Comparison of ENCODE assay signal across 14 cellular contexts in genomic region chr2:175837046-175837445, GRCh38.
DNase-seq lines count a peak whose midpoint lies in the region; ATAC-seq and TF ChIP-seq lines count a peak whose summit lies in the region.
"Had no signal": no experiment of that assay in that cellular context is flagged by ENCODE, and none has a peak within 500 bp of the region (broad histone marks: within the 10 kb centered on the region; RNA-seq: fewer than 3 reads in every experiment).

No MANE protein-coding gene starts in this region.

- H3K4me3 ChIP-seq in AG04449 (ENCODE audit: low read depth, low read length): no peak overlapping the region
- no peak overlapping the region for H3K4me3 ChIP-seq in mammary epithelial cell (replicated peaks in 1 of 3; ENCODE audit: insufficient read depth in 1 of 3, low read depth in 2 of 3, low read length in 3 of 3)
- H3K4me3 ChIP-seq in mesenchymal stem cell (ENCODE audit: insufficient read depth in 1 of 2, low read depth in 1 of 2, low read length in 2 of 2): no peak overlapping the region
- no peak overlapping the region for H3K4me3 ChIP-seq in OCI-LY7 (ENCODE audit: low read depth, low read length, poor library complexity, severe bottlenecking)
- H3K4me3 ChIP-seq: BLaER1 treated with 17β-estradiol and CSF1 and Interleukin-3, amounts not matched to agents 10 nM and 100 nM had no signal

- H2BK5ac ChIP-seq in mesenchymal stem cell (ENCODE audit: low read depth, low read length, poor library complexity, severe bottlenecking): no peak overlapping the region

- H3K23ac ChIP-seq in mesenchymal stem cell (ENCODE audit: low read length in 2 of 2): no peak overlapping the region

- H2AFZ ChIP-seq in mammary epithelial cell (ENCODE audit: low read depth, low read length): no peak overlapping the region
- H2AFZ ChIP-seq in mesenchymal stem cell (ENCODE audit: low read depth, low read length): no peak overlapping the region
- H2AFZ ChIP-seq in OCI-LY7 (ENCODE audit: low read length): no peak overlapping the region

- no peaks in the 10 kb centered on the region for H4K20me1 ChIP-seq in mammary epithelial cell (ENCODE audit: insufficient read depth, low read length)
- H4K20me1 ChIP-seq in OCI-LY7 (ENCODE audit: insufficient read depth, low read length): no peaks in the 10 kb centered on the region
- H4K20me1 ChIP-seq: BLaER1 treated with 17β-estradiol and CSF1 and Interleukin-3, amounts not matched to agents 10 nM and 100 nM had no signal

- no peak overlapping the region for H2BK12ac ChIP-seq in mesenchymal stem cell (ENCODE audit: low read length in 2 of 2)

- H3K18ac ChIP-seq in mesenchymal stem cell (ENCODE audit: low read depth in 1 of 2, low read length in 2 of 2): no peak overlapping the region

- H4K91ac ChIP-seq in mesenchymal stem cell (ENCODE audit: low read length): no peak overlapping the region

- no peaks in the 10 kb centered on the region for H3K79me1 ChIP-seq in mesenchymal stem cell (replicated peaks; ENCODE audit: low read length, poor library complexity, severe bottlenecking)

- H3K79me2 ChIP-seq in mammary epithelial cell (ENCODE audit: insufficient read depth, low read length) (no peaks in the 10 kb centered on the region), OCI-LY7 (ENCODE audit: insufficient read depth, low read depth, low read length) (no peaks in the 10 kb centered on the region)

- ATAC-seq in HG03196 (IDR thresholded peaks at IDR 0.05; ENCODE audit: unreplicated experiment): no peak

- H3K4me2 ChIP-seq in mammary epithelial cell (ENCODE audit: insufficient read depth, low read depth, low read length): no peak overlapping the region
- no peak overlapping the region for H3K4me2 ChIP-seq in mesenchymal stem cell (ENCODE audit: low read length, poor library complexity, severe bottlenecking)
- no peak overlapping the region for H3K4me2 ChIP-seq in OCI-LY7 (ENCODE audit: low read length)
- H3K4me2 ChIP-seq: BLaER1 treated with 17β-estradiol and CSF1 and Interleukin-3, amounts not matched to agents 10 nM and 100 nM had no signal

- no peak overlapping the region for H2BK120ac ChIP-seq in mesenchymal stem cell (ENCODE audit: low read depth, low read length)

- H3K14ac ChIP-seq in mesenchymal stem cell (ENCODE audit: low read length in 2 of 2): no peak overlapping the region

- H3K9ac ChIP-seq in mammary epithelial cell (ENCODE audit: insufficient read depth, low read length) (no peak overlapping the region), mesenchymal stem cell (ENCODE audit: low read length) (peak overlapping the region; percentile 12)
- H3K9ac ChIP-seq: BLaER1 treated with 17β-estradiol and CSF1 and Interleukin-3, amounts not matched to agents 10 nM and 100 nM had no signal

- H2AK5ac ChIP-seq in mesenchymal stem cell (ENCODE audit: low read length, severe bottlenecking): no peak overlapping the region

- TF ChIP-seq CTCF in AG04449 (IDR thresholded peaks at IDR 0.05; ENCODE audit: insufficient read depth, low read length, missing control alignments): no peak
- no peak for TF ChIP-seq CTCF in mammary epithelial cell (conservative IDR thresholded peaks at IDR 0.05 in 1 of 2, IDR thresholded peaks at IDR 0.05 in 1 of 2; ENCODE audit: extremely low read depth in 1 of 2, insufficient read depth in 1 of 2, low read depth in 1 of 2, low read length in 2 of 2)
- no peak for TF ChIP-seq CTCF in OCI-LY7 (conservative IDR thresholded peaks at IDR 0.05; ENCODE audit: low read length)
- no peak for TF ChIP-seq CTCF in GM20000 (IDR thresholded peaks at IDR 0.05; ENCODE audit: extremely low read depth, missing control alignments)

- in situ Hi-C loops in mammary epithelial cell (cut with MboI; ENCODE audit: low sequenced_read_pairs in 2 of 2): no loop called here

- intact Hi-C loops in mammary epithelial cell (cut with micrococcal nuclease) (loop anchor here (10.0 kb wide), 1 partner anchor 168 kb away; the partner anchor contains the start of gene LNPK), OCI-LY7 (cut with micrococcal nuclease; ENCODE audit: unreplicated experiment) (no loop called here)

- no peaks in the 10 kb centered on the region for H3K36me3 ChIP-seq in mammary epithelial cell (ENCODE audit: insufficient read depth, low read length)
- H3K36me3 ChIP-seq in mesenchymal stem cell (ENCODE audit: control insufficient read depth in 1 of 2, insufficient read depth in 2 of 2, low read depth in 1 of 2, low read length in 2 of 2): no peaks in the 10 kb centered on the region
- no peaks in the 10 kb centered on the region for H3K36me3 ChIP-seq in OCI-LY7 (ENCODE audit: insufficient read depth, low read length)
- H3K36me3 ChIP-seq: BLaER1 treated with 17β-estradiol and CSF1 and Interleukin-3, amounts not matched to agents 10 nM and 100 nM had no signal

- BruUV-seq in mammary epithelial cell (replicated peaks; lab: Mats Ljungman, UMichigan) (no TSS peak), OCI-LY7 (replicated peaks; lab: Mats Ljungman, UMichigan) (no TSS peak)

- no peaks in the 10 kb centered on the region for H3K9me2 ChIP-seq in OCI-LY7 (ENCODE audit: insufficient read depth, low read length)

- no peaks in the 10 kb centered on the region for H3K9me3 ChIP-seq in mammary epithelial cell (replicated peaks; ENCODE audit: insufficient read depth, low read length)
- no peaks in the 10 kb centered on the region for H3K9me3 ChIP-seq in mesenchymal stem cell (ENCODE audit: control insufficient read depth, low read length)
- H3K9me3 ChIP-seq in OCI-LY7 (ENCODE audit: low read length): no peaks in the 10 kb centered on the region
- H3K9me3 ChIP-seq: BLaER1 treated with 17β-estradiol and CSF1 and Interleukin-3, amounts not matched to agents 10 nM and 100 nM had no signal

- H3K27me3 ChIP-seq in mammary epithelial cell (ENCODE audit: insufficient read depth, low read length) (no peaks in the 10 kb centered on the region), mesenchymal stem cell (ENCODE audit: control insufficient read depth in 1 of 2, insufficient read depth in 1 of 2, low read length in 2 of 2) (no peaks in the 10 kb centered on the region)
- H3K27me3 ChIP-seq: BLaER1 treated with 17β-estradiol and CSF1 and Interleukin-3, amounts not matched to agents 10 nM and 100 nM had no signal

- POLR2A ChIA-PET in AG04449 (lab: Yijun Ruan, JAX) (no interaction called here), OCI-LY7 (lab: Charles Lee) (no interaction called here)

- no peak overlapping the region for H3K4ac ChIP-seq in mesenchymal stem cell (ENCODE audit: low read depth in 1 of 2, low read length in 2 of 2)

- WGBS in mammary epithelial cell (ENCODE audit: low coverage, missing lambda C conversion rate): 42% methylated on average over 3 of the region's 3 CpGs
- 6% methylated on average over 3 of the region's 3 CpGs for WGBS in mesenchymal stem cell

- CTCF ChIA-PET in AG04449 (lab: Yijun Ruan, JAX) (interaction anchor here (1.1 kb wide), 1 partner anchor 16 kb away, joined by 3 read pairs; no protein-coding TSS in a partner anchor), mammary epithelial cell (lab: Charles Lee; ENCODE audit: low non-redundant PET) (no interaction called here), OCI-LY7 (lab: Charles Lee; ENCODE audit: unreplicated experiment) (no interaction called here)

- H3K27ac ChIP-seq in mammary epithelial cell (ENCODE audit: insufficient read depth, low read depth, low read length) (no peak overlapping the region), mesenchymal stem cell (ENCODE audit: low read length, poor library complexity, severe bottlenecking) (no peak overlapping the region), OCI-LY7 (ENCODE audit: low read depth, low read length, poor library complexity, severe bottlenecking) (no peak overlapping the region)
- H3K27ac ChIP-seq: BLaER1 treated with 17β-estradiol and CSF1 and Interleukin-3, amounts not matched to agents 10 nM and 100 nM had no signal

- dilution Hi-C loops in mammary epithelial cell (cut with HindIII; ENCODE audit: low sequenced_read_pairs): no loop called here

- H4K8ac ChIP-seq in mesenchymal stem cell (ENCODE audit: low read length): no peak overlapping the region

- H3K4me1 ChIP-seq in mammary epithelial cell (ENCODE audit: insufficient read depth, low read length) (no peaks in the 10 kb centered on the region), mesenchymal stem cell (ENCODE audit: control insufficient read depth, insufficient read depth, low read depth, low read length) (no peaks in the 10 kb centered on the region), OCI-LY7 (ENCODE audit: insufficient read depth, low read length, poor library complexity, severe bottlenecking) (no peaks in the 10 kb centered on the region)
- H3K4me1 ChIP-seq: BLaER1 treated with 17β-estradiol and CSF1 and Interleukin-3, amounts not matched to agents 10 nM and 100 nM had no signal

- no peak overlapping the region for H2BK15ac ChIP-seq in mesenchymal stem cell (ENCODE audit: low read depth, poor library complexity, severe bottlenecking)

- DNase-seq in AG04449 (ENCODE audit: low read depth, low spot score) (peak; percentile 73), HS-27A (ENCODE audit: low read depth) (peak; percentile 45), mammary epithelial cell (peak; percentile 23), mesenchymal stem cell (peak; percentile 82), OCI-LY7 (ENCODE audit: low spot score) (no peak), GM20000 (ENCODE audit: low spot score) (no peak)
- DNase-seq in stimulated activated CD4-positive, alpha-beta T cell treated with anti-CD3 and anti-CD28 coated beads, Interleukin-4, amount 100 ng/mL, for 4 hours: no peak
- DNase-seq: activated CD4-positive, alpha-beta T cell treated with anti-CD3 and anti-CD28 coated beads, Interleukin-2, amount 10 ng/mL, durations not matched to agents 7 days and 5 days; activated gamma-delta T cell treated with Interleukin-2 at 50 U/mL for 16 hours; KBM-7; naive B cell; NCI-H2227 treated with DMSO at 0.1 percent for 48 hours had no signal

Comparison
In these comparisons a context has a peak if more than half of its experiments do, and no peak if none do; other contexts are left out.
1. DNase-seq: peak in AG04449 (single experiment), HS-27A (single experiment), mammary epithelial cell (single experiment) and mesenchymal stem cell (single experiment); none in OCI-LY7 (single experiment), stimulated activated CD4-positive, alpha-beta T cell treated with anti-CD3 and anti-CD28 coated beads, Interleukin-4, amount 100 ng/mL, for 4 hours (0 of 2) and GM20000 (single experiment).